8 cellular contexts compared by ENCODE assay signal in genomic region chr1:50968884-50969610, GRCh38. TPM values are rescaled to one million over a fixed set of nuclear protein-coding genes. Genes with fewer than 3 reads are reported as not detected.
DNase-seq lines count a peak whose midpoint lies in the region; ATAC-seq and TF ChIP-seq lines count a peak whose summit lies in the region.

No MANE protein-coding gene starts in this region.

- H3K36me3 ChIP-seq in Karpas-422 (ENCODE audit: insufficient read depth, low read length) (0 out of 2 replicates have a peak, but pooled peaks cover 3% of the 10 kb centered on the region), mesendoderm (ENCODE audit: control insufficient read depth, insufficient read depth, low read length) (no peaks in the 10 kb centered on the region)
- no peaks in the 10 kb centered on the region for H3K36me3 ChIP-seq in effector memory CD4-positive, alpha-beta T cell (ENCODE audit: control insufficient read depth, insufficient read depth, low read length)

- H3K9me3 Mint-ChIP-seq in stimulated activated naive CD8-positive, alpha-beta T cell treated with anti-CD3 and anti-CD28 coated beads, Interleukin-15, Interleukin-2, amounts not matched to agents 100 ng/mL and 50 ng/mL, for 24 hours: no peaks in the 10 kb centered on the region

- H3K27ac ChIP-seq in Karpas-422 (ENCODE audit: low read length) (peak overlapping the region; percentile 90), mesendoderm (ENCODE audit: low read depth, low read length) (no peak overlapping the region)
- peak overlapping the region; percentile 92 for H3K27ac ChIP-seq in effector memory CD4-positive, alpha-beta T cell (ENCODE audit: insufficient read depth, low read length, poor library complexity, severe bottlenecking)

- POLR2A ChIA-PET in GM10248 (lab: Yijun Ruan, JAX): interaction anchor here (0.5 to 1.4 kb wide), 3 partner anchors 8 to 267 kb away, joined by 3 to 9 read pairs (median 5); partner anchors contain the start of genes FAF1 and RNF11

- peaks cover 17% of the 10 kb centered on the region for H3K27me3 Mint-ChIP-seq in stimulated activated naive CD8-positive, alpha-beta T cell treated with anti-CD3 and anti-CD28 coated beads, Interleukin-15, Interleukin-2, amounts not matched to agents 100 ng/mL and 50 ng/mL, for 24 hours

- CTCF ChIA-PET in GM10248 (lab: Yijun Ruan, JAX): interaction anchor here (1.3 to 2.8 kb wide), 9 partner anchors 8 to 195 kb away, joined by 3 to 16 read pairs (median 6); partner anchors contain the start of gene FAF1

- no peak overlapping the region for H2AK5ac ChIP-seq in mesendoderm (ENCODE audit: low read length)

- H3K9me2 ChIP-seq in Karpas-422 (replicated peaks; ENCODE audit: insufficient read depth, low read length): no peaks in the 10 kb centered on the region

- no peak overlapping the region for H2BK15ac ChIP-seq in mesendoderm (replicated peaks; ENCODE audit: low read depth)

- no CpG with 5 or more reads among the region's 64 CpGs for WGBS in mesendoderm (ENCODE audit: extremely low coverage, insufficient coverage, low lambda C conversion rate)

- peak overlapping the region; percentile 97 for H3K4me2 ChIP-seq in Karpas-422 (ENCODE audit: low read depth, low read length, poor library complexity, severe bottlenecking)
- peak overlapping the region; percentile 97 for H3K4me2 ChIP-seq in mesendoderm (ENCODE audit: low read length)

- H4K20me1 ChIP-seq in Karpas-422 (ENCODE audit: insufficient read depth, low read depth, low read length): no peaks in the 10 kb centered on the region

- H2AFZ ChIP-seq in Karpas-422 (ENCODE audit: low read length): peak overlapping the region; percentile 100

- H3K9me3 ChIP-seq in Karpas-422 (ENCODE audit: low read length): no peaks in the 10 kb centered on the region
- no peaks in the 10 kb centered on the region for H3K9me3 ChIP-seq in effector memory CD4-positive, alpha-beta T cell (ENCODE audit: control insufficient read depth, low read length)

- TF ChIP-seq CTCF in GM10248 (IDR thresholded peaks at IDR 0.05; ENCODE audit: control extremely low read depth, extremely low read depth, low read depth, missing control alignments): no peak

- peak; percentile 26 for ATAC-seq in GM21737 (IDR thresholded peaks at IDR 0.05; ENCODE audit: unreplicated experiment)

- H3K9ac ChIP-seq in Karpas-422 (ENCODE audit: low read length) (peak overlapping the region; percentile 97), mesendoderm (ENCODE audit: low read length) (peak overlapping the region; percentile 66)

- H3K18ac ChIP-seq in mesendoderm (ENCODE audit: low read length): no peak overlapping the region

- H3K36me3 Mint-ChIP-seq in stimulated activated naive CD8-positive, alpha-beta T cell treated with anti-CD3 and anti-CD28 coated beads, Interleukin-15, Interleukin-2, amounts not matched to agents 100 ng/mL and 50 ng/mL, for 24 hours (ENCODE audit: low read depth): peaks cover 8% of the 10 kb centered on the region

- peak overlapping the region; percentile 97 for H3K27ac Mint-ChIP-seq in stimulated activated naive CD8-positive, alpha-beta T cell treated with anti-CD3 and anti-CD28 coated beads, Interleukin-15, Interleukin-2, amounts not matched to agents 100 ng/mL and 50 ng/mL, for 24 hours

- H3K27me3 ChIP-seq in Karpas-422 (ENCODE audit: low read length) (no peaks in the 10 kb centered on the region), mesendoderm (ENCODE audit: insufficient read depth, low read length, poor library complexity) (peaks cover 18% of the 10 kb centered on the region)
- no peaks in the 10 kb centered on the region for H3K27me3 ChIP-seq in effector memory CD4-positive, alpha-beta T cell (replicated peaks; ENCODE audit: control insufficient read depth, insufficient read depth, low read length, poor library complexity, severe bottlenecking)

- H3K4me3 ChIP-seq in Karpas-422 (ENCODE audit: low read length): peak overlapping the region; percentile 84
- H3K4me3 ChIP-seq in effector memory CD4-positive, alpha-beta T cell (ENCODE audit: insufficient read depth, low read depth, low read length, poor library complexity, severe bottlenecking): peak overlapping the region; percentile 97
- H3K4me3 ChIP-seq in mesendoderm (ENCODE audit: low read length): peak overlapping the region; percentile 50

- no peaks in the 10 kb centered on the region for H3K79me1 ChIP-seq in mesendoderm (ENCODE audit: low read length)

- H4K8ac ChIP-seq in mesendoderm (ENCODE audit: low read depth, low read length): no peak overlapping the region

- H3K23ac ChIP-seq in mesendoderm (ENCODE audit: low read length): no peak overlapping the region

- peaks cover 27% of the 10 kb centered on the region for H3K4me1 Mint-ChIP-seq in stimulated activated naive CD8-positive, alpha-beta T cell treated with anti-CD3 and anti-CD28 coated beads, Interleukin-15, Interleukin-2, amounts not matched to agents 100 ng/mL and 50 ng/mL, for 24 hours (ENCODE audit: low read depth)

- H2BK5ac ChIP-seq in mesendoderm (ENCODE audit: low read length): no peak overlapping the region

- H3K4me1 ChIP-seq in Karpas-422 (ENCODE audit: low read length) (peaks cover 39% of the 10 kb centered on the region), mesendoderm (ENCODE audit: control insufficient read depth, low read depth, low read length) (no peaks in the 10 kb centered on the region)
- H3K4me1 ChIP-seq in effector memory CD4-positive, alpha-beta T cell (ENCODE audit: control insufficient read depth, insufficient read depth, low read length, poor library complexity, severe bottlenecking): peaks cover 5% of the 10 kb centered on the region

- peaks cover 27% of the 10 kb centered on the region for H3K79me2 ChIP-seq in Karpas-422 (ENCODE audit: low read length)
- no peaks in the 10 kb centered on the region for H3K79me2 ChIP-seq in mesendoderm (ENCODE audit: control insufficient read depth, insufficient read depth, low read length)

- peak overlapping the region; percentile 91 for H3K4me3 Mint-ChIP-seq in stimulated activated naive CD8-positive, alpha-beta T cell treated with anti-CD3 and anti-CD28 coated beads, Interleukin-15, Interleukin-2, amounts not matched to agents 100 ng/mL and 50 ng/mL, for 24 hours

- no peak overlapping the region for H3K4ac ChIP-seq in mesendoderm (ENCODE audit: low read depth, low read length)

- H4K5ac ChIP-seq in mesendoderm (ENCODE audit: low read length): no peak overlapping the region

- H3K56ac ChIP-seq in mesendoderm (ENCODE audit: low read length): peak overlapping the region; percentile 77

- H2BK120ac ChIP-seq in mesendoderm (ENCODE audit: low read depth, low read length): no peak overlapping the region

- peak; percentile 60 for DNase-seq in GM10248 (ENCODE audit: extremely low spot score)
- peak; percentile 70 for DNase-seq in Karpas-422
- peak; percentile 22 for DNase-seq in activated CD4-positive, alpha-beta T cell treated with anti-CD3 and anti-CD28 coated beads, Interleukin-2, amount 50 U/mL, for 1 hour
- DNase-seq in effector memory CD4-positive, alpha-beta T cell: peak; percentile 39 to 53 (median 48)
- DNase-seq in mesendoderm: peak; percentile 40
- no peak for DNase-seq in effector CD8-positive, alpha-beta T cell (lab: John Stamatoyannopoulos, UW)

RNA-seq across cellular contexts. Expression of gene CDKN2C, which starts 1.0 kb away (rescaled TPM):
- total RNA-seq in Karpas-422 (2014; rRNA removed; shearing (Covaris generic); ENCODE audit: low replicate concordance): 16.8 and 18.5 TPM in 2 replicates
- 0.10 TPM for polyA plus RNA-seq in mesendoderm (2013, experiment 1 of 2)
- 0.03 TPM for polyA plus RNA-seq in mesendoderm (2013, experiment 2 of 2)

RNA-seq across cellular contexts. Expression of gene FAF1, which starts 9.0 kb away (rescaled TPM):
- 51.5 and 112 TPM in 2 replicates for total RNA-seq in Karpas-422 (2014; rRNA removed; shearing (Covaris generic); ENCODE audit: low replicate concordance)
- 30.1 TPM for polyA plus RNA-seq in mesendoderm (2013, experiment 1 of 2)
- 30.7 TPM for polyA plus RNA-seq in mesendoderm (2013, experiment 2 of 2)
